In the genomic region with DNA sequence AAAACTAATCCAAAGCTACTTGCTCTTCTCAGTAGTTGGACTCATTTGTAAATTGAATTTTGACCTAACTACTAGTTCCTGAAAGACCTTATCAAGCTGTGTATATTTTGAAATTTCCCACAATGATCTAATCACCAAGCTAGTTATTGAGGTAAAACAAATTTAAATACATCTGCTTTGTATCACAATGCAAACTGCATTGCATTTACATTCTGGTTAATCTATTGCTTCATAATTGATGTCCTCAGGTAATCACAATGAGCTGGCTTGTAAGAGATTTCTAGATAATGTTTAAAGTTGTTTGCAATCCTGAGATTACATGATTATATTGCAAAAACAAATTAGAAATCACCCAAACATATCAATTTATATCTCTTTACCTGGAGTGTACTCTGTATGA, we compare ENCODE assay signal across 38 cellular contexts.
"Had no signal": no experiment of that assay in that cellular context is flagged by ENCODE, and none has a peak within 500 bp of the region (broad histone marks: within the 10 kb centered on the region; RNA-seq: fewer than 3 reads in every experiment).

No MANE protein-coding gene starts in this region.

- H3K9me3 Mint-ChIP-seq: activated CD4-positive, alpha-beta memory T cell treated with anti-CD3 and anti-CD28 coated beads, Interleukin-2, amount 10 ng/mL, durations not matched to agents 7 days and 5 days; activated CD4-positive, alpha-beta T cell treated with anti-CD3 and anti-CD28 coated beads, Interleukin-2, amount 10 ng/mL, durations not matched to agents 7 days and 5 days; activated naive CD4-positive, alpha-beta T cell treated with anti-CD3 and anti-CD28 coated beads, Interleukin-2, amount 10 ng/mL, durations not matched to agents 7 days and 5 days; activated naive CD4-positive, alpha-beta T cell treated with anti-CD3 and anti-CD28 coated beads, Interleukin-2, amount 50 U/mL, for 24 hours; activated naive CD8-positive, alpha-beta T cell treated with anti-CD3 and anti-CD28 coated beads, Interleukin-2, amount 10 ng/mL, durations not matched to agents 7 days and 5 days; activated T-cell treated with anti-CD3 and anti-CD28 coated beads, Interleukin-2, amount 50 U/mL, for 24 hours; activated T-helper 2 cell treated with anti-CD3 and anti-CD28 coated beads, Interferon-gamma antibody, Interleukin-2, Interleukin-4, amounts not matched to agents 10 μg/mL and 5 μg/mL and 100 μg/mL, durations not matched to agents 14 hours and 24 hours and 36 hours; T-helper 1 cell treated with Interleukin-12 subunit alpha and Interleukin-12 subunit beta and Interleukin-4 antibody, amounts not matched to agents 30 μg/mL and 1 μg/mL, for 36 hours; T-helper 2 cell treated with Interferon-gamma antibody and Interleukin-4, amounts not matched to agents 5 μg/mL and 100 μg/mL, for 36 hours had no signal

- H3K27ac Mint-ChIP-seq: activated CD4-positive, alpha-beta memory T cell treated with anti-CD3 and anti-CD28 coated beads, Interleukin-2, amount 10 ng/mL, durations not matched to agents 7 days and 5 days; activated CD4-positive, alpha-beta T cell treated with anti-CD3 and anti-CD28 coated beads for 36 hours; activated CD4-positive, alpha-beta T cell treated with anti-CD3 and anti-CD28 coated beads, Interleukin-2, amount 10 ng/mL, durations not matched to agents 7 days and 5 days; activated CD8-positive, alpha-beta memory T cell treated with anti-CD3 and anti-CD28 coated beads, Interleukin-2, amount 10 ng/mL, durations not matched to agents 7 days and 5 days; activated CD8-positive, alpha-beta T cell treated with anti-CD3 and anti-CD28 coated beads, Interleukin-2, amount 10 ng/mL, durations not matched to agents 7 days and 5 days; activated naive CD4-positive, alpha-beta T cell treated with anti-CD3 and anti-CD28 coated beads, Interleukin-2, amount 10 ng/mL, durations not matched to agents 7 days and 5 days; activated naive CD4-positive, alpha-beta T cell treated with anti-CD3 and anti-CD28 coated beads, Interleukin-2, amount 50 U/mL, for 24 hours; activated naive CD8-positive, alpha-beta T cell; activated naive CD8-positive, alpha-beta T cell treated with anti-CD3 and anti-CD28 coated beads, Interleukin-2, amount 10 ng/mL, durations not matched to agents 7 days and 5 days; activated naive CD8-positive, alpha-beta T cell treated with anti-CD3 and anti-CD28 coated beads, Interleukin-2, amount 50 U/mL, for 24 hours; activated T-cell treated with anti-CD3 and anti-CD28 coated beads, Interleukin-2, amount 50 U/mL, for 24 hours; activated T-helper 2 cell treated with anti-CD3 and anti-CD28 coated beads, Interferon-gamma antibody, Interleukin-2, Interleukin-4, amounts not matched to agents 10 μg/mL and 5 μg/mL and 100 μg/mL, durations not matched to agents 14 hours and 24 hours and 36 hours; brain; T-helper 1 cell treated with Interleukin-12 subunit alpha and Interleukin-12 subunit beta and Interleukin-4 antibody, amounts not matched to agents 30 μg/mL and 1 μg/mL, for 36 hours; T-helper 2 cell treated with Interferon-gamma antibody and Interleukin-4, amounts not matched to agents 5 μg/mL and 100 μg/mL, for 36 hours; WTC11 had no signal

- H3K27ac ChIP-seq: ascending aorta, cardiac muscle cell, WERI-Rb-1 had no signal

- H3K27me3 Mint-ChIP-seq: activated CD4-positive, alpha-beta memory T cell treated with anti-CD3 and anti-CD28 coated beads, Interleukin-2, amount 10 ng/mL, durations not matched to agents 7 days and 5 days; activated CD4-positive, alpha-beta T cell treated with anti-CD3 and anti-CD28 coated beads for 36 hours; activated CD4-positive, alpha-beta T cell treated with anti-CD3 and anti-CD28 coated beads, Interleukin-2, amount 10 ng/mL, durations not matched to agents 7 days and 5 days; activated CD8-positive, alpha-beta memory T cell treated with anti-CD3 and anti-CD28 coated beads, Interleukin-2, amount 10 ng/mL, durations not matched to agents 7 days and 5 days; activated naive CD4-positive, alpha-beta T cell treated with anti-CD3 and anti-CD28 coated beads, Interleukin-2, amount 10 ng/mL, durations not matched to agents 7 days and 5 days; activated naive CD4-positive, alpha-beta T cell treated with anti-CD3 and anti-CD28 coated beads, Interleukin-2, amount 50 U/mL, for 24 hours; activated naive CD8-positive, alpha-beta T cell; activated naive CD8-positive, alpha-beta T cell treated with anti-CD3 and anti-CD28 coated beads, Interleukin-2, amount 10 ng/mL, durations not matched to agents 7 days and 5 days; activated naive CD8-positive, alpha-beta T cell treated with anti-CD3 and anti-CD28 coated beads, Interleukin-2, amount 50 U/mL, for 24 hours; activated T-cell treated with anti-CD3 and anti-CD28 coated beads, Interleukin-2, amount 50 U/mL, for 24 hours; brain; central memory CD8-positive, alpha-beta T cell had no signal

- H3K4me1 Mint-ChIP-seq: activated CD4-positive, alpha-beta memory T cell treated with anti-CD3 and anti-CD28 coated beads, Interleukin-2, amount 10 ng/mL, durations not matched to agents 7 days and 5 days; activated CD4-positive, alpha-beta T cell treated with anti-CD3 and anti-CD28 coated beads for 36 hours; activated CD4-positive, alpha-beta T cell treated with anti-CD3 and anti-CD28 coated beads, Interleukin-2, amount 10 ng/mL, durations not matched to agents 7 days and 5 days; activated CD8-positive, alpha-beta memory T cell treated with anti-CD3 and anti-CD28 coated beads, Interleukin-2, amount 10 ng/mL, durations not matched to agents 7 days and 5 days; activated naive CD4-positive, alpha-beta T cell treated with anti-CD3 and anti-CD28 coated beads, Interleukin-2, amount 10 ng/mL, durations not matched to agents 7 days and 5 days; activated naive CD4-positive, alpha-beta T cell treated with anti-CD3 and anti-CD28 coated beads, Interleukin-2, amount 50 U/mL, for 24 hours; activated naive CD8-positive, alpha-beta T cell treated with anti-CD3 and anti-CD28 coated beads, Interleukin-2, amount 10 ng/mL, durations not matched to agents 7 days and 5 days; activated naive CD8-positive, alpha-beta T cell treated with anti-CD3 and anti-CD28 coated beads, Interleukin-2, amount 50 U/mL, for 24 hours; central memory CD8-positive, alpha-beta T cell had no signal

- H3K36me3 ChIP-seq: ascending aorta, cardiac muscle cell, WERI-Rb-1 had no signal

- DNase-seq: activated CD4-positive, alpha-beta memory T cell treated with anti-CD3 and anti-CD28 coated beads, Interleukin-2, amount 10 ng/mL, durations not matched to agents 7 days and 5 days; activated CD4-positive, alpha-beta T cell treated with anti-CD3 and anti-CD28 coated beads for 1 hour; activated CD4-positive, alpha-beta T cell treated with anti-CD3 and anti-CD28 coated beads for 36 hours; activated CD4-positive, alpha-beta T cell treated with anti-CD3 and anti-CD28 coated beads for 48 hours; activated CD4-positive, alpha-beta T cell treated with anti-CD3 and anti-CD28 coated beads, Interleukin-2, amount 10 ng/mL, durations not matched to agents 7 days and 5 days; activated CD4-positive, alpha-beta T cell treated with anti-CD3 and anti-CD28 coated beads, Interleukin-2, amount 50 U/mL, for 48 hours; activated CD4-positive, CD25-positive, alpha-beta regulatory T cell; activated CD8-positive, alpha-beta memory T cell treated with anti-CD3 and anti-CD28 coated beads for 24 hours; activated CD8-positive, alpha-beta memory T cell treated with anti-CD3 and anti-CD28 coated beads, Interleukin-2, amount 10 ng/mL, durations not matched to agents 7 days and 5 days; activated CD8-positive, alpha-beta memory T cell treated with anti-CD3 and anti-CD28 coated beads, Interleukin-2, amount 50 U/mL, for 48 hours; activated CD8-positive, alpha-beta T cell treated with anti-CD3 and anti-CD28 coated beads, Interleukin-2, amount 10 ng/mL, durations not matched to agents 7 days and 5 days; activated effector memory CD4-positive, alpha-beta T cell treated with Interleukin-2 at 50 U/mL for 16 hours; activated gamma-delta T cell; activated naive CD4-positive, alpha-beta T cell treated with anti-CD3 and anti-CD28 coated beads, Interleukin-2, amount 10 ng/mL, durations not matched to agents 7 days and 5 days; activated naive CD4-positive, alpha-beta T cell treated with Interleukin-2 at 50 U/mL for 16 hours; activated naive CD8-positive, alpha-beta T cell treated with anti-CD3 and anti-CD28 coated beads, Interleukin-2, amount 10 ng/mL, durations not matched to agents 7 days and 5 days; activated naive CD8-positive, alpha-beta T cell treated with anti-CD3 and anti-CD28 coated beads, Interleukin-2, amount 50 U/mL, for 24 hours; activated T-cell treated with anti-CD3 and anti-CD28 coated beads, Interleukin-2, amount 50 U/mL, for 24 hours; activated T-cell treated with anti-CD3 and anti-CD28 coated beads, Interleukin-2, amount 50 U/mL, for 48 hours; amygdala; anterior cingulate cortex; caudate nucleus; cerebellar nuclear complex; T-helper 2 cell; T-helper 9 cell; WERI-Rb-1 had no signal

- FAIRE-seq: bronchial epithelial cell had no signal

- ATAC-seq: activated CD4-positive, alpha-beta T cell treated with anti-CD3 and anti-CD28 coated beads for 36 hours; activated CD4-positive, CD25-positive, alpha-beta regulatory T cell treated with anti-CD3 and anti-CD28 coated beads, Interleukin-2, amount 50 U/mL, for 24 hours; activated CD8-positive, alpha-beta memory T cell treated with anti-CD3 and anti-CD28 coated beads, Interleukin-2, amount 10 ng/mL, durations not matched to agents 7 days and 5 days; activated CD8-positive, alpha-beta T cell treated with anti-CD3 and anti-CD28 coated beads, Interleukin-2, amount 10 ng/mL, durations not matched to agents 7 days and 5 days; activated naive CD8-positive, alpha-beta T cell treated with anti-CD3 and anti-CD28 coated beads, Interleukin-2, amount 50 U/mL, for 24 hours had no signal

- H3K36me3 Mint-ChIP-seq: activated CD8-positive, alpha-beta memory T cell treated with anti-CD3 and anti-CD28 coated beads, Interleukin-2, amount 10 ng/mL, durations not matched to agents 7 days and 5 days; activated naive CD4-positive, alpha-beta T cell treated with anti-CD3 and anti-CD28 coated beads, Interleukin-2, amount 10 ng/mL, durations not matched to agents 7 days and 5 days; activated naive CD4-positive, alpha-beta T cell treated with anti-CD3 and anti-CD28 coated beads, Interleukin-2, amount 50 U/mL, for 24 hours; activated naive CD8-positive, alpha-beta T cell; activated naive CD8-positive, alpha-beta T cell treated with anti-CD3 and anti-CD28 coated beads, Interleukin-2, amount 10 ng/mL, durations not matched to agents 7 days and 5 days; brain; WTC11 had no signal

- H3K4me3 ChIP-seq: ascending aorta, cardiac muscle cell had no signal

- H3K9me3 ChIP-seq: ascending aorta had no signal

- H3K4me3 Mint-ChIP-seq: activated CD4-positive, alpha-beta memory T cell treated with anti-CD3 and anti-CD28 coated beads, Interleukin-2, amount 10 ng/mL, durations not matched to agents 7 days and 5 days; activated CD4-positive, alpha-beta T cell treated with anti-CD3 and anti-CD28 coated beads for 36 hours; activated CD4-positive, alpha-beta T cell treated with anti-CD3 and anti-CD28 coated beads, Interleukin-2, amount 10 ng/mL, durations not matched to agents 7 days and 5 days; activated CD8-positive, alpha-beta memory T cell treated with anti-CD3 and anti-CD28 coated beads, Interleukin-2, amount 10 ng/mL, durations not matched to agents 7 days and 5 days; activated CD8-positive, alpha-beta T cell treated with anti-CD3 and anti-CD28 coated beads, Interleukin-2, amount 10 ng/mL, durations not matched to agents 7 days and 5 days; activated naive CD4-positive, alpha-beta T cell treated with anti-CD3 and anti-CD28 coated beads, Interleukin-2, amount 10 ng/mL, durations not matched to agents 7 days and 5 days; activated naive CD4-positive, alpha-beta T cell treated with anti-CD3 and anti-CD28 coated beads, Interleukin-2, amount 50 U/mL, for 24 hours; activated naive CD8-positive, alpha-beta T cell; activated naive CD8-positive, alpha-beta T cell treated with anti-CD3 and anti-CD28 coated beads, Interleukin-2, amount 10 ng/mL, durations not matched to agents 7 days and 5 days; activated naive CD8-positive, alpha-beta T cell treated with anti-CD3 and anti-CD28 coated beads, Interleukin-2, amount 50 U/mL, for 24 hours; activated T-cell treated with anti-CD3 and anti-CD28 coated beads, Interleukin-2, amount 50 U/mL, for 24 hours; brain; central memory CD8-positive, alpha-beta T cell; T-helper 1 cell treated with Interleukin-12 subunit alpha and Interleukin-12 subunit beta and Interleukin-4 antibody, amounts not matched to agents 30 μg/mL and 1 μg/mL, for 36 hours; T-helper 2 cell treated with Interferon-gamma antibody and Interleukin-4, amounts not matched to agents 5 μg/mL and 100 μg/mL, for 36 hours; WTC11 had no signal
